In the genomic region with DNA sequence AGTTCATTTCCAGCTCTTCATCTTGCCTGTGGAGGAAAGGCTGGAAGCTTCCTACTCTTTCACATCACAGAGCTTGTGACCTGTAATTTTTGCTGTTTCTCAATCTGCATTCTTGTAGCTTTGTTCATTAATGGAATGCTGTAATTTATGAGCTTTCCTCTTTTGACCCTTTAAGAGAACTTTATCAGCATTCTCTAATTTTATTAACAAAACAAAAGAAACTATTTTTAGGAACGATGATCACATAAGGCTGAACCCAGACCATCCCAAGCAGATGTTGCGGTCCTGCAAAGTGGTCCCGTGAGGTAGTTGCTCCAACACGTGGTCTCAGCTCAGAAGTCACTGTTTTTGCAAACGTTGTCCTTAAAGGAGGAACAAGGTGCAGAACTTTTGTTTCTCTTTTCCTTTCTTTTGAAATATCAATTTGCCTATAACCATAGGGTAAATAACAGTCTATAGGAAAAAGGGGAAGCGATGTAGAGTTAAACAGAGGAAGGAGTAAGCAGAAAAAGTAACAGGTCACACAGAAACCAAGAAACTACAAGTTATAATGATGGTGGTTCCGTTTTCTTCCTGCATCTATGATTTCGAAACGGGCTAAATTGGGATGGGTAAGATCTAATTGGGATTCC, we compare ENCODE assay signal across 10 cellular contexts.
A peak's percentile ranks its signal among the peaks of the same experiment; 100 is the strongest.
DNase-seq lines count a peak whose midpoint lies in the region; ATAC-seq and TF ChIP-seq lines count a peak whose summit lies in the region.
"Had no signal": no experiment of that assay in that cellular context is flagged by ENCODE, and none has a peak within 500 bp of the region (broad histone marks: within the 10 kb centered on the region; RNA-seq: fewer than 3 reads in every experiment).

No MANE protein-coding gene starts in this region.

- no peak overlapping the region for H3K4me3 ChIP-seq in Panc1 (ENCODE audit: low read depth in 2 of 2, low read length in 2 of 2)
- H3K4me3 ChIP-seq: tibial artery had no signal

- no peaks in the 10 kb centered on the region for H3K36me3 ChIP-seq in Panc1 (ENCODE audit: control insufficient read depth, insufficient read depth, low read length)
- H3K36me3 ChIP-seq: tibial artery had no signal

- H3K4me1 Mint-ChIP-seq in nephron: no peaks in the 10 kb centered on the region

- ATAC-seq in GM18519 (IDR thresholded peaks at IDR 0.05; ENCODE audit: low FRiP score, unreplicated experiment) (peak; percentile 45), HG02852 (IDR thresholded peaks at IDR 0.05; ENCODE audit: unreplicated experiment) (peak; percentile 57), Panc1 (no peak)

- CTCF ChIA-PET in Panc1 (lab: Charles Lee): no interaction called here

- TF ChIP-seq CTCF in Panc1 (IDR thresholded peaks at IDR 0.05): no peak
- no peak for TF ChIP-seq CTCF in nephron (IDR thresholded peaks at IDR 0.05; ENCODE audit: unreplicated experiment in 3 of 3)

- no peaks in the 10 kb centered on the region for H3K9me3 Mint-ChIP-seq in nephron

- no peak for DNase-seq in Panc1 (ENCODE audit: low read depth, low spot score)
- no peak for DNase-seq in stimulated activated CD4-positive, alpha-beta T cell treated with anti-CD3 and anti-CD28 coated beads, Interleukin-4, amount 100 ng/mL, for 24 hours
- no peak for DNase-seq in Ammon's horn (ENCODE audit: low spot score)
- DNase-seq in NCI-H1092 (lab: John Stamatoyannopoulos, UW): no peak
- no peak for DNase-seq in NCI-H146 treated with DMSO at 0.1 percent for 48 hours (lab: John Stamatoyannopoulos, UW; ENCODE audit: unreplicated experiment)

- POLR2A ChIA-PET in Panc1 (lab: Charles Lee): no interaction called here

- no TSS peak for BruUV-seq in Panc1 (replicated peaks; lab: Mats Ljungman, UMichigan)

- no peaks in the 10 kb centered on the region for H3K27me3 Mint-ChIP-seq in nephron (ENCODE audit: low read depth)

- H3K27ac Mint-ChIP-seq in nephron: peak overlapping the region in 2 of 3 experiments; percentile 47 to 83

- no peak overlapping the region for H3K4me3 Mint-ChIP-seq in nephron

- H3K4me1 ChIP-seq in Panc1 (ENCODE audit: control insufficient read depth, insufficient read depth, low read length): no peaks in the 10 kb centered on the region

- H3K27me3 ChIP-seq in Panc1 (ENCODE audit: control insufficient read depth, insufficient read depth, low read length): no peaks in the 10 kb centered on the region
- H3K27me3 ChIP-seq: tibial artery had no signal

- intact Hi-C loops in Panc1 (cut with micrococcal nuclease; ENCODE audit: unreplicated experiment): no loop called here

- H3K9me3 ChIP-seq in Panc1 (ENCODE audit: control insufficient read depth, insufficient read depth, low read depth, low read length): no peaks in the 10 kb centered on the region
- H3K9me3 ChIP-seq: tibial artery had no signal

- no peaks in the 10 kb centered on the region for H3K36me3 Mint-ChIP-seq in nephron (ENCODE audit: low read depth)

- H3K27ac ChIP-seq in Panc1 (ENCODE audit: low read length): peak overlapping the region; percentile 34; the same call in 1 of the 2 replicates
- H3K27ac ChIP-seq: epithelial cell of prostate, tibial artery had no signal

- in situ Hi-C loops in Panc1 (cut with HindIII; ENCODE audit: low pct_unique_long_range_greater_than_20kb, low sequenced_read_pairs): no loop called here
